ENCODE assay signal across 1 cellular context in genomic region chr6:35919827-35920751, GRCh38.
A peak's percentile ranks its signal among the peaks of the same experiment; 100 is the strongest.
TF ChIP-seq lines count a peak whose summit lies in the region.

No MANE protein-coding gene starts in this region.

TF ChIP-seq in K562, 482 proteins besides CTCF, POLR2A, EP300 and RAD21 (continued from another document and continues in another):
- TF ChIP-seq PBX2 (CRISPR knock-in tag; IDR thresholded peaks at IDR 0.05; ENCODE audit: low read depth), result no peak
- TF ChIP-seq PBX2 (tag; conservative IDR thresholded peaks at IDR 0.05; ENCODE audit: low read depth), result no peak
- no peak for TF ChIP-seq ZNF699 (CRISPR knock-in tag; IDR thresholded peaks at IDR 0.05; ENCODE audit: insufficient replicate concordance)
- TF ChIP-seq ZMIZ1 (IDR thresholded peaks at IDR 0.05; ENCODE audit: low read depth in 2 of 2, low read length in 2 of 2), result peak in 1 of 2 experiments; percentile 22; a peak in 1 of 4 replicates
- TF ChIP-seq ZNF785 (CRISPR knock-in tag; IDR thresholded peaks at IDR 0.05), result no peak
- no peak for TF ChIP-seq SNRNP70 (optimal IDR thresholded peaks at IDR 0.05; ENCODE audit: low read depth, low read length)
- no peak for TF ChIP-seq ZNF41 (CRISPR knock-in tag; conservative IDR thresholded peaks at IDR 0.05)
- TF ChIP-seq E2F1 (CRISPR knock-in tag; IDR thresholded peaks at IDR 0.05), result no peak
- no peak for TF ChIP-seq ZNF639 (CRISPR knock-in tag; conservative IDR thresholded peaks at IDR 0.05 in 1 of 2, IDR thresholded peaks at IDR 0.05 in 1 of 2)
- TF ChIP-seq EP400 (IDR thresholded peaks at IDR 0.05), result peak; percentile 62
- TF ChIP-seq ZBTB17 (CRISPR knock-in tag; IDR thresholded peaks at IDR 0.05), result 0 out of 2 replicates have a peak, but pooled peaks have one; percentile 23
- no peak for TF ChIP-seq RBBP5 (IDR thresholded peaks at IDR 0.05; ENCODE audit: borderline replicate concordance, insufficient read depth, low read length, poor library complexity, severe bottlenecking)
- no peak for TF ChIP-seq ARID3A (IDR thresholded peaks at IDR 0.05; ENCODE audit: borderline replicate concordance, low read depth, low read length)
- peak in 1 of 2 experiments; percentile 19 for TF ChIP-seq E2F6 (IDR thresholded peaks at IDR 0.05; ENCODE audit: borderline replicate concordance in 1 of 2, extremely low read depth in 1 of 2, insufficient read depth in 1 of 2, insufficient read length in 1 of 2, low read depth in 1 of 2, low read length in 1 of 2, poor library complexity in 1 of 2, severe bottlenecking in 1 of 2)
- TF ChIP-seq NFYB (IDR thresholded peaks at IDR 0.05; ENCODE audit: extremely low read depth, insufficient read length), result no peak
- no peak for TF ChIP-seq PHF21A (IDR thresholded peaks at IDR 0.05; ENCODE audit: borderline replicate concordance, low read depth)
- TF ChIP-seq FOXA1 (IDR thresholded peaks at IDR 0.05; ENCODE audit: borderline replicate concordance), result no peak
- TF ChIP-seq PTRF (tag; IDR thresholded peaks at IDR 0.05), result no peak
- TF ChIP-seq PHB2 (IDR thresholded peaks at IDR 0.05; ENCODE audit: low read depth), result no peak
- TF ChIP-seq ZNF407 (IDR thresholded peaks at IDR 0.05; ENCODE audit: low read depth), result no peak
- no peak for TF ChIP-seq ELK1 (CRISPR knock-in tag; IDR thresholded peaks at IDR 0.05)
- peak; percentile 73; the same call in 1 of the 2 replicates for TF ChIP-seq NKRF (IDR thresholded peaks at IDR 0.05; ENCODE audit: borderline replicate concordance)
- TF ChIP-seq ZNF274 (IDR thresholded peaks at IDR 0.05; ENCODE audit: borderline replicate concordance, low read depth, low read length), result no peak
- no peak for TF ChIP-seq NCOA2 (IDR thresholded peaks at IDR 0.05; ENCODE audit: partially characterized antibody in 2 of 2)
- TF ChIP-seq CBX8 (IDR thresholded peaks at IDR 0.05; ENCODE audit: borderline replicate concordance, extremely low read depth, low read depth, low read length, poor library complexity, severe bottlenecking), result no peak
- peak; percentile 15; the same call in 1 of the 2 replicates for TF ChIP-seq L3MBTL2 (IDR thresholded peaks at IDR 0.05)
- 0 out of 2 replicates have a peak, but pooled peaks have one; percentile 22 for TF ChIP-seq PHTF2 (CRISPR knock-in tag; IDR thresholded peaks at IDR 0.05)
